Comparison of ENCODE assay signal across 8 cellular contexts in genomic region chr12:124939428-124940142, GRCh38. TPM values are rescaled to one million over a fixed set of nuclear protein-coding genes. Genes with fewer than 3 reads are reported as not detected.
DNase-seq lines count a peak whose midpoint lies in the region; ATAC-seq, FAIRE-seq and TF ChIP-seq lines count a peak whose summit lies in the region.

No MANE protein-coding gene starts in this region.

- H3K9ac ChIP-seq in subcutaneous abdominal adipose tissue (ENCODE audit: low read length in 5 of 5), result peak overlapping the region in 4 of 5 donors; percentile 44 to 86 (median 54)

- peaks cover 4% of the 10 kb centered on the region for H3K27me3 Mint-ChIP-seq in nephron progenitor cell (ENCODE audit: low read depth, poor library complexity)

- no peaks in the 10 kb centered on the region; the same call in 1 of the 2 replicates for H3K36me3 ChIP-seq in BE2C
- peaks cover 0 to 5% (median 3%) of the 10 kb centered on the region in 5 donors for H3K36me3 ChIP-seq in subcutaneous abdominal adipose tissue (ENCODE audit: control insufficient read depth in 5 of 5, insufficient read depth in 5 of 5, low read length in 5 of 5)

- H3K27me3 ChIP-seq in BE2C (no peaks in the 10 kb centered on the region), subcutaneous abdominal adipose tissue (ENCODE audit: control insufficient read depth in 5 of 5, insufficient read depth in 4 of 5, low read length in 5 of 5) (no peaks in the 10 kb centered on the region)

- no peak for FAIRE-seq in D721Med (lab: Jason Lieb, UNC)

- no peaks in the 10 kb centered on the region for H3K9me3 ChIP-seq in BE2C
- H3K9me3 ChIP-seq in subcutaneous abdominal adipose tissue (ENCODE audit: control insufficient read depth in 5 of 5, low read length in 5 of 5), result no peaks in the 10 kb centered on the region

- peaks cover 3% of the 10 kb centered on the region for H3K9me3 Mint-ChIP-seq in nephron progenitor cell

- H3K4me3 ChIP-seq in BE2C (ENCODE audit: low read depth, low read length) (peak overlapping the region; percentile 68), subcutaneous abdominal adipose tissue (ENCODE audit: low read depth in 1 of 5, low read length in 5 of 5) (peak overlapping the region; percentile 72 to 89 (median 82))

- H3K4me1 ChIP-seq in BE2C, result no peaks in the 10 kb centered on the region
- H3K4me1 ChIP-seq in subcutaneous abdominal adipose tissue (ENCODE audit: control insufficient read depth in 5 of 5, insufficient read depth in 5 of 5, low read length in 5 of 5), result peaks cover 13 to 34% (median 26%) of the 10 kb centered on the region in 5 donors

- TF ChIP-seq CTCF in BE2C (IDR thresholded peaks at IDR 0.05; ENCODE audit: low read depth, low read length) (no peak), nephron progenitor cell (IDR thresholded peaks at IDR 0.05) (no peak), D721Med (IDR thresholded peaks at IDR 0.05; ENCODE audit: insufficient read depth, missing control alignments) (no peak)

- H3K4me1 Mint-ChIP-seq in nephron progenitor cell, result no peaks in the 10 kb centered on the region

- H3K36me3 Mint-ChIP-seq in nephron progenitor cell (ENCODE audit: low read depth), result peaks cover 9% of the 10 kb centered on the region

- no peak overlapping the region for H3K4me3 Mint-ChIP-seq in nephron progenitor cell

- DNase-seq in BE2C (peak; percentile 94), HT1080 (ENCODE audit: low read depth) (peak; percentile 96), fibroblast of gingiva (ENCODE audit: low read depth) (peak; percentile 96), nephron progenitor cell (peak; percentile 92), D721Med (ENCODE audit: insufficient read length, low spot score) (no peak)
- DNase-seq in activated CD8-positive, alpha-beta memory T cell treated with anti-CD3 and anti-CD28 coated beads, Interleukin-2, amount 50 U/mL, for 1 hour (ENCODE audit: extremely low read depth), result peak; percentile 61

- ATAC-seq in GM21367 (IDR thresholded peaks at IDR 0.05; ENCODE audit: unreplicated experiment), result peak; percentile 44

- H3K27ac ChIP-seq in subcutaneous abdominal adipose tissue (ENCODE audit: low read depth, low read length), result peak overlapping the region; percentile 94

- H3K27ac Mint-ChIP-seq in nephron progenitor cell, result no peak overlapping the region

RNA-seq across cellular contexts. Expression of gene UBC, which starts 25.1 kb away (rescaled TPM):
- 1,839 TPM for polyA plus RNA-seq in BE2C (2012; ENCODE audit: insufficient read depth, insufficient read length, low read depth)
- total RNA-seq in HT1080 (2014; rRNA removed; shearing (Covaris generic)), result 1,483 and 1,600 TPM in 2 replicates
- 761 and 779 TPM in 2 replicates for polyA plus RNA-seq in HT1080 (2015; cell fraction: cytosol; rRNA removed)
- polyA plus RNA-seq in HT1080 (2015; cell fraction: nucleus; rRNA removed), result 1,911 and 1,983 TPM in 2 replicates

RNA-seq across cellular contexts. Expression of gene DHX37, which starts 49.3 kb away (rescaled TPM):
- 22.0 TPM for polyA plus RNA-seq in BE2C (2012; ENCODE audit: insufficient read depth, insufficient read length, low read depth)
- total RNA-seq in HT1080 (2014; rRNA removed; shearing (Covaris generic)), result 38.4 and 41.6 TPM in 2 replicates
- 11.4 and 12.9 TPM in 2 replicates for polyA plus RNA-seq in HT1080 (2015; cell fraction: cytosol; rRNA removed)
- 26.5 and 28.7 TPM in 2 replicates for polyA plus RNA-seq in HT1080 (2015; cell fraction: nucleus; rRNA removed)

RNA-seq across cellular contexts. Expression of gene BRI3BP, which starts 53.9 kb away (rescaled TPM):
- 3.1 TPM for polyA plus RNA-seq in BE2C (2012; ENCODE audit: insufficient read depth, insufficient read length, low read depth)
- 13.0 and 18.0 TPM in 2 replicates for total RNA-seq in HT1080 (2014; rRNA removed; shearing (Covaris generic))
- 7.5 and 7.9 TPM in 2 replicates for polyA plus RNA-seq in HT1080 (2015; cell fraction: cytosol; rRNA removed)
- 3.9 and 4.1 TPM in 2 replicates for polyA plus RNA-seq in HT1080 (2015; cell fraction: nucleus; rRNA removed)
